In the genomic region with DNA sequence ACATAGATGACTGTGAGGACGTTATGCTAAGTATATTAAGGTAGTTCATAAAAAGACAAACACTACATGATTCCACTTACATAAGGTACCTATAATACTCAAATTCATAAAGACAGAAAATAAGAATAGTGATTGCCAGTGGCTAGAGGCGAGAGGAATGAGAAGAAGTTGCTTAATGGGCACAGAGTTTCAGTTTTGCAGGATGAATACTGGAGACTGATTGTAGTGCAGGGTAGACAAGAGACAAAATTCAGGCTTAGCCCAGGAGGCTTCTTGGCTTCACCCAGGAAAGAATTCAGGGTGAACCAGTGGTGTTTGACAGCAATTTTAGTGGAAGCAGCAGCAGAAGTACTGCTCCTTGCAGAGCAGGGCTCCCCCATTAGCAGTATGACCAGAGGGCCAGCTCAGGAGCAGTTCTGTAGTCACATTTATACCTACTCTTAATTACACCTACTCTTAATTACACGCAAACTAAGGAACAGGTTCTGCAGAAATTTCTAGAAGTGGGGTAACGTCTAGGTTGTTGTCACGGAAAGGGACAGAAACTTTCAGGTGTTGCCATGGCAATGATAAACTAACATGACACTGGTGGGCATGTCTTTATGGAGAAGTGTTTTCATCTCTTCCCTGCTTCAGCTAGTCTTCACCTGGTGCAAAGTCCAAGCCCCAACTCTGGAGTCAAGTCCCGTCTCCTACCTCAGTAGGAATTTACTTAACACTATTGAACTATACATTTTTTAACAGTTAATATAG, we compare ENCODE assay signal across 13 cellular contexts. TPM values are rescaled to one million over a fixed set of nuclear protein-coding genes. Genes with fewer than 3 reads are reported as not detected.
DNase-seq lines count a peak whose midpoint lies in the region; ATAC-seq and TF ChIP-seq lines count a peak whose summit lies in the region.
"Had no signal": no experiment of that assay in that cellular context is flagged by ENCODE, and none has a peak within 500 bp of the region (broad histone marks: within the 10 kb centered on the region; RNA-seq: fewer than 3 reads in every experiment).

No MANE protein-coding gene starts in this region.

- H3K79me1 ChIP-seq in mesendoderm (ENCODE audit: low read length) = no peaks in the 10 kb centered on the region

- no peak overlapping the region for H2BK15ac ChIP-seq in mesendoderm (replicated peaks; ENCODE audit: low read depth)

- no peak overlapping the region for H2AK5ac ChIP-seq in mesendoderm (ENCODE audit: low read length)

- no peak for TF ChIP-seq CTCF in HL-60 (IDR thresholded peaks at IDR 0.05; ENCODE audit: insufficient read depth, low read length)
- no peak for TF ChIP-seq CTCF in VCaP (conservative IDR thresholded peaks at IDR 0.05)

- H3K4me3 ChIP-seq in HL-60 (replicated peaks; ENCODE audit: insufficient read depth, low read length) (no peak overlapping the region), mesendoderm (ENCODE audit: low read length) (no peak overlapping the region)
- H3K4me3 ChIP-seq: A549, upper lobe of left lung had no signal

- no peaks in the 10 kb centered on the region for H3K36me3 ChIP-seq in mesendoderm (ENCODE audit: control insufficient read depth, insufficient read depth, low read length)
- H3K36me3 ChIP-seq: upper lobe of left lung had no signal

- H2BK120ac ChIP-seq in mesendoderm (ENCODE audit: low read depth, low read length) = no peak overlapping the region

- no peak overlapping the region for H4K5ac ChIP-seq in mesendoderm (ENCODE audit: low read length)

- H3K4ac ChIP-seq in mesendoderm (ENCODE audit: low read depth, low read length) = no peak overlapping the region

- H3K4me1 ChIP-seq in mesendoderm (ENCODE audit: control insufficient read depth, low read depth, low read length) = no peaks in the 10 kb centered on the region

- no peak overlapping the region for H2BK5ac ChIP-seq in mesendoderm (ENCODE audit: low read length)

- no peak overlapping the region for H3K18ac ChIP-seq in mesendoderm (ENCODE audit: low read length)

- no peak overlapping the region for H3K23ac ChIP-seq in mesendoderm (ENCODE audit: low read length)

- H3K56ac ChIP-seq in mesendoderm (ENCODE audit: low read length) = no peak overlapping the region

- H3K79me2 ChIP-seq in mesendoderm (ENCODE audit: control insufficient read depth, insufficient read depth, low read length) = peaks cover 92% of the 10 kb centered on the region

- no peak overlapping the region for H4K8ac ChIP-seq in mesendoderm (ENCODE audit: low read depth, low read length)

- H3K4me2 ChIP-seq in mesendoderm (ENCODE audit: low read length) = no peak overlapping the region
- H3K4me2 ChIP-seq: A549 had no signal

- WGBS in mesendoderm (ENCODE audit: extremely low coverage, insufficient coverage, low lambda C conversion rate) = no CpG with 5 or more reads among the region's 6 CpGs

- H3K27me3 ChIP-seq in HL-60 (ENCODE audit: insufficient read depth, poor library complexity, severe bottlenecking) (no peaks in the 10 kb centered on the region), mesendoderm (ENCODE audit: insufficient read depth, low read length, poor library complexity) (no peaks in the 10 kb centered on the region)
- H3K27me3 ChIP-seq: upper lobe of left lung had no signal

- H3K9ac ChIP-seq in mesendoderm (ENCODE audit: low read length) = no peak overlapping the region

- H3K27ac ChIP-seq in HL-60 (replicated peaks) = peak overlapping the region; percentile 12; the same call in 1 of the 2 replicates
- peak overlapping the region; percentile 55 for H3K27ac ChIP-seq in VCaP
- no peak overlapping the region for H3K27ac ChIP-seq in mesendoderm (ENCODE audit: low read depth, low read length)

- DNase-seq in NCI-H748 (lab: John Stamatoyannopoulos, UW; ENCODE audit: unreplicated experiment) = peak; percentile 35
- no peak for DNase-seq in NCI-H748 treated with DMSO at 0.1 percent for 48 hours (lab: John Stamatoyannopoulos, UW)
- DNase-seq in HL-60 (ENCODE audit: low read depth in 1 of 2, low spot score in 1 of 2) = no peak
- peak; percentile 51 for DNase-seq in mesendoderm
- DNase-seq: central memory CD4-positive, alpha-beta T cell; DND-41; NCI-H146; upper lobe of left lung had no signal

- ATAC-seq in HG02623 (IDR thresholded peaks at IDR 0.05; ENCODE audit: unreplicated experiment) (no peak), GM18519 (IDR thresholded peaks at IDR 0.05; ENCODE audit: low FRiP score, unreplicated experiment) (no peak), GM21423 (IDR thresholded peaks at IDR 0.05; ENCODE audit: unreplicated experiment) (no peak)

RNA-seq across cellular contexts. Expression of gene TBL1XR1, which starts 55.2 kb away (rescaled TPM):
- 70.0 TPM for polyA plus RNA-seq in mesendoderm (2013, experiment 1 of 2)
- 67.0 TPM for polyA plus RNA-seq in mesendoderm (2013, experiment 2 of 2)

Comparison
In these comparisons a context has a peak if more than half of its experiments do, and no peak if none do; other contexts are left out.
1. DNase-seq: peak in NCI-H748 (single experiment) and mesendoderm (single experiment); none in NCI-H748 treated with DMSO at 0.1 percent for 48 hours (single experiment) and HL-60 (0 of 2).